Comparison of ENCODE assay signal across 10 cellular contexts in the genomic region with DNA sequence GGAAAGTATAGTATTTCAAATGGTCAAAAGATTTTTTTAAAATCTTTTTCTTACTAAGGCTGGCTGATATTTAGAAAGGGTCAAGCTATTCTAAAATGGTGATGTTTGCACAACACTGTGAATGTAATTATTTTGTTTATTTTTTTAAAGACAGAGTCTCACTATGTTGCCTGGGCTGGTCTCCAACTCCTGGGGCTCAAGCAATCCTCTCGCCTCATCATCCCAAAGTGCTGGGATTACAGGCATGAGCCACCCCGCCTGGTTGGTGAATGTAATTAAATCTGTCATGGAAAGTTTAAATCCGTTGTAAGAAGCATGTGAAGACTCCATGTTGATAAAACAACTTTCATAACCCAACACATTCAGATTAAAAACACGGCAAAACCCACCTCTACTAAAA. TPM values are rescaled to one million over a fixed set of nuclear protein-coding genes. Genes with fewer than 3 reads are reported as not detected.
DNase-seq lines count a peak whose midpoint lies in the region; ATAC-seq and TF ChIP-seq lines count a peak whose summit lies in the region.
"Had no signal": no experiment of that assay in that cellular context is flagged by ENCODE, and none has a peak within 500 bp of the region (broad histone marks: within the 10 kb centered on the region; RNA-seq: fewer than 3 reads in every experiment).

No MANE protein-coding gene starts in this region.

- H3K4me2 ChIP-seq in DOHH2 (ENCODE audit: low read length): peak overlapping the region; percentile 94
- H3K4me2 ChIP-seq in neural progenitor cell: peak overlapping the region; percentile 86

- H3K9me3 ChIP-seq in DOHH2 (ENCODE audit: control insufficient read depth, insufficient read depth, low read length) (no peaks in the 10 kb centered on the region), neural progenitor cell (ENCODE audit: low read depth) (no peaks in the 10 kb centered on the region), left lung (no peaks in the 10 kb centered on the region)

- H3K4me3 Mint-ChIP-seq in neural progenitor cell: peak overlapping the region; percentile 99

- TF ChIP-seq CTCF in DOHH2 (IDR thresholded peaks at IDR 0.05; ENCODE audit: low read depth, low read length, poor library complexity, severe bottlenecking) (no peak), choroid plexus epithelial cell (conservative IDR thresholded peaks at IDR 0.05; ENCODE audit: low read depth, low read length) (peak; percentile 2), neural progenitor cell (IDR thresholded peaks at IDR 0.05) (no peak), left lung (IDR thresholded peaks at IDR 0.05) (no peak)

- H3K27ac ChIP-seq in DOHH2 (ENCODE audit: low read depth, low read length) (no peak overlapping the region), neural progenitor cell (no peak overlapping the region), left lung (no peak overlapping the region)

- H4K20me1 ChIP-seq in DOHH2 (ENCODE audit: control insufficient read depth, insufficient read depth, low read depth, low read length) (0 out of 2 replicates have a peak, but pooled peaks cover 6% of the 10 kb centered on the region), neural progenitor cell (ENCODE audit: low read depth) (peaks cover 70% of the 10 kb centered on the region)

- H3K27me3 Mint-ChIP-seq in neural progenitor cell (ENCODE audit: insufficient read depth, low read depth): no peaks in the 10 kb centered on the region

- H3K27me3 ChIP-seq in DOHH2 (ENCODE audit: control insufficient read depth, low read length) (no peaks in the 10 kb centered on the region), neural progenitor cell (no peaks in the 10 kb centered on the region), left lung (no peaks in the 10 kb centered on the region)

- H2AFZ ChIP-seq in neural progenitor cell (replicated peaks): no peak overlapping the region

- H3K36me3 Mint-ChIP-seq in neural progenitor cell: peaks cover 27% of the 10 kb centered on the region

- H3K9me2 ChIP-seq in DOHH2 (replicated peaks; ENCODE audit: control insufficient read depth, low read length): no peaks in the 10 kb centered on the region

- no peak for ATAC-seq in GM19467 (IDR thresholded peaks at IDR 0.05; ENCODE audit: unreplicated experiment)
- no peak for ATAC-seq in left lung
- ATAC-seq in GM18505 (IDR thresholded peaks at IDR 0.05; ENCODE audit: unreplicated experiment): no peak

- DNase-seq in NCI-H446 treated with DMSO at 0.1 percent for 48 hours (lab: John Stamatoyannopoulos, UW): peak; percentile 24
- DNase-seq in choroid plexus epithelial cell (ENCODE audit: low read depth): peak; percentile 83
- no peak for DNase-seq in neural progenitor cell (ENCODE audit: low spot score)
- no peak for DNase-seq in left lung
- DNase-seq in OCI-M1 (lab: John Stamatoyannopoulos, UW): no peak
- DNase-seq: immature natural killer cell, T-helper 1 cell had no signal

- peaks cover 36% of the 10 kb centered on the region for H3K36me3 ChIP-seq in DOHH2 (ENCODE audit: control insufficient read depth, low read length)
- H3K36me3 ChIP-seq in neural progenitor cell: no peaks in the 10 kb centered on the region
- H3K36me3 ChIP-seq in left lung: no peaks in the 10 kb centered on the region

- H3K4me3 ChIP-seq in DOHH2 (ENCODE audit: low read length): no peak overlapping the region
- H3K4me3 ChIP-seq in choroid plexus epithelial cell (ENCODE audit: low read depth, low read length): peak overlapping the region; percentile 7
- peak overlapping the region; percentile 99 for H3K4me3 ChIP-seq in neural progenitor cell
- peak overlapping the region in 1 of 2 donors; percentile 93 for H3K4me3 ChIP-seq in left lung

- peaks cover 34% of the 10 kb centered on the region for H3K4me1 Mint-ChIP-seq in neural progenitor cell

- peaks cover 12% of the 10 kb centered on the region for H3F3A ChIP-seq in DOHH2 (ENCODE audit: control insufficient read depth, insufficient read depth)
- H3F3A ChIP-seq in neural progenitor cell (ENCODE audit: low read depth): peaks cover 27% of the 10 kb centered on the region

- no peak for TF ChIP-seq POLR2A in GM18505 (IDR thresholded peaks at IDR 0.05; ENCODE audit: borderline replicate concordance, extremely low read depth, insufficient read depth, insufficient read length)

- intact Hi-C loops in left lung (cut with DNase I): no loop called here

- H3K9me3 Mint-ChIP-seq in neural progenitor cell: peaks cover 11% of the 10 kb centered on the region
- H3K9me3 Mint-ChIP-seq: immature natural killer cell had no signal

- no peak overlapping the region for H3K27ac Mint-ChIP-seq in neural progenitor cell

- peaks cover 50% of the 10 kb centered on the region for H3K4me1 ChIP-seq in DOHH2 (ENCODE audit: control insufficient read depth, low read length)
- peaks cover 22% of the 10 kb centered on the region for H3K4me1 ChIP-seq in neural progenitor cell
- peaks cover 0 to 40% of the 10 kb centered on the region in 2 donors for H3K4me1 ChIP-seq in left lung

- no peak overlapping the region for H3K9ac ChIP-seq in neural progenitor cell

- peaks cover 75% of the 10 kb centered on the region for H3K79me2 ChIP-seq in DOHH2 (ENCODE audit: control insufficient read depth, low read length)
- peaks cover 74% of the 10 kb centered on the region for H3K79me2 ChIP-seq in neural progenitor cell (ENCODE audit: low read depth)

RNA-seq across cellular contexts. Expression of gene UBTD2, which starts 2.6 kb away (rescaled TPM):
- total RNA-seq in neural progenitor cell (ENCODE audit: low replicate concordance): 62.5 and 92.9 TPM in 2 replicates
- 10 to 100 TPM; 16.2 to 24.0 TPM for total RNA-seq in left lung

Comparison
In these comparisons a context has a peak if more than half of its experiments do, and no peak if none do; other contexts are left out.
1. DNase-seq: peak in NCI-H446 treated with DMSO at 0.1 percent for 48 hours (single experiment) and choroid plexus epithelial cell (single experiment); none in neural progenitor cell (single experiment), left lung (0 of 2) and OCI-M1 (single experiment).